Comparison of ENCODE assay signal across 1 cellular context in the genomic region with DNA sequence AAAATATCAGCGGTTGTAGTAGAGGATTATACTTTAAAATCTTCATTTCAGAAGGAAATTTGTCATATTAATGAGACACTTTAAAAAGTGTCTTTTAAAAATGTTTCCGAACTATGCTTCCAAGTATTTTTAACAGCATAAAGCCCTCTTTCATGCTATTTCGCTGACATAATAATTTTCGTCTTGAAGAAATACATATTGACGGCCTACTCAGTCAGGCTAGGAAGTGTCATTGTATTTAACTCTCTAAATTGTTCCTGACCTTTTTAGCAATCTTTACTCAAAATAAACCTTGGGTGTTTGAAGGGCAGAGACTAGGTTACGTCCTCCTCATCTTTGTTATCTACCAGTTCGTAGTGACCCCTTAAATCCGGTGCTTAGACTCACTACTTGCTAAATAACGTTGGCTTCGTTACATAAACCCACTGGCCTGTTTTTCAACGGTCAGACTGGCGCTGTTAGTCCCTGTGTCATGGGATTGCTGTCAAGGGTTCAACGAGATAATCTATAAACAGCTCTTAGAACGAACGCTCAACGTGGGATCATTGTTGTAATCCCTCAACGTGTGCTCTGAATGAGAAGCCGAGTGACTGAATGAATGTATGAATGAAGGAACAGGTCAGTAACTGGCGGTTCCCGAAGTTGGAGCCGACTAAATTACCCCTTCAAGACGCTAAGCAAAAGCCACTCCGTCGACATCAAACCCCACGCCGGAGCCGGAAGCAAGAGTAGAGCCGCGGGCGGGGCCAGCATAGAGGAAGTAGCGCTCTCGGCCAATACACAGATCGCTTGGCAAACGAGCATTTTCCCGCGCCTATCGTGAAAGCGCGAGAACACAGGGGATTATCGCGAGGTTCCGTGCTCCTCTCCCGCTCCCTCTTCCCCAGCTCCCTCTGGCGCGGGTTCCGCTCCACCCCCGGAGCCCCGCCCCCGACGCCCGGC.
TF ChIP-seq lines count a peak whose summit lies in the region.

No MANE protein-coding gene starts in this region.

TF ChIP-seq in HepG2, 621 proteins besides CTCF, POLR2A, EP300 and RAD21 (continues in another document):
- TF ChIP-seq CAMTA2 (CRISPR knock-in tag; IDR thresholded peaks at IDR 0.05; ENCODE audit: borderline replicate concordance), result no peak
- TF ChIP-seq PCBP2 (optimal IDR thresholded peaks at IDR 0.05; ENCODE audit: low read depth, low read length, poor library complexity, severe bottlenecking), result no peak
- TF ChIP-seq ZNF329 (CRISPR knock-in tag; IDR thresholded peaks at IDR 0.05; ENCODE audit: low read depth), result no peak
- TF ChIP-seq ZSCAN21 (CRISPR knock-in tag; IDR thresholded peaks at IDR 0.05; ENCODE audit: borderline replicate concordance), result no peak; the same call in 1 of the 2 replicates
- no peak for TF ChIP-seq SYNCRIP (IDR thresholded peaks at IDR 0.05; ENCODE audit: insufficient read depth, low read depth, low read length)
- TF ChIP-seq, protein P1, sequence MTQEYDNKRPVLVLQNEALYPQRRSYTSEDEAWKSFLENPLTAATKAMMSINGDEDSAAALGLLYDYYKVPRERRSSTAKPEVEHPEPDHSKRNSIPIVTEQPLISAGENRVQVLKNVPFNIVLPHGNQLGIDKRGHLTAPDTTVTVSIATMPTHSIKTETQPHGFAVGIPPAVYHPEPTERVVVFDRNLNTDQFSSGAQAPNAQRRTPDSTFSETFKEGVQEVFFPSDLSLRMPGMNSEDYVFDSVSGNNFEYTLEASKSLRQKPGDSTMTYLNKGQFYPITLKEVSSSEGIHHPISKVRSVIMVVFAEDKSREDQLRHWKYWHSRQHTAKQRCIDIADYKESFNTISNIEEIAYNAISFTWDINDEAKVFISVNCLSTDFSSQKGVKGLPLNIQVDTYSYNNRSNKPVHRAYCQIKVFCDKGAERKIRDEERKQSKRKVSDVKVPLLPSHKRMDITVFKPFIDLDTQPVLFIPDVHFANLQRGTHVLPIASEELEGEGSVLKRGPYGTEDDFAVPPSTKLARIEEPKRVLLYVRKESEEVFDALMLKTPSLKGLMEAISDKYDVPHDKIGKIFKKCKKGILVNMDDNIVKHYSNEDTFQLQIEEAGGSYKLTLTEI (CRISPR knock-in tag; conservative IDR thresholded peaks at IDR 0.05), result no peak
- no peak for TF ChIP-seq PLRG1 (conservative IDR thresholded peaks at IDR 0.05)
- TF ChIP-seq KLF13 (CRISPR knock-in tag; IDR thresholded peaks at IDR 0.05), result no peak
- TF ChIP-seq, protein P2, sequence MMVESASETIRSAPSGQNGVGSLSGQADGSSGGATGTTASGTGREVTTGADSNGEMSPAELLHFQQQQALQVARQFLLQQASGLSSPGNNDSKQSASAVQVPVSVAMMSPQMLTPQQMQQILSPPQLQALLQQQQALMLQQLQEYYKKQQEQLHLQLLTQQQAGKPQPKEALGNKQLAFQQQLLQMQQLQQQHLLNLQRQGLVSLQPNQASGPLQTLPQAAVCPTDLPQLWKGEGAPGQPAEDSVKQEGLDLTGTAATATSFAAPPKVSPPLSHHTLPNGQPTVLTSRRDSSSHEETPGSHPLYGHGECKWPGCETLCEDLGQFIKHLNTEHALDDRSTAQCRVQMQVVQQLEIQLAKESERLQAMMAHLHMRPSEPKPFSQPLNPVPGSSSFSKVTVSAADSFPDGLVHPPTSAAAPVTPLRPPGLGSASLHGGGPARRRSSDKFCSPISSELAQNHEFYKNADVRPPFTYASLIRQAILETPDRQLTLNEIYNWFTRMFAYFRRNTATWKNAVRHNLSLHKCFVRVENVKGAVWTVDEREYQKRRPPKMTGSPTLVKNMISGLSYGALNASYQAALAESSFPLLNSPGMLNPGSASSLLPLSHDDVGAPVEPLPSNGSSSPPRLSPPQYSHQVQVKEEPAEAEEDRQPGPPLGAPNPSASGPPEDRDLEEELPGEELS (CRISPR knock-in tag; IDR thresholded peaks at IDR 0.05), result peak; percentile 12; the same call in 1 of the 2 replicates
- TF ChIP-seq, protein P3, sequence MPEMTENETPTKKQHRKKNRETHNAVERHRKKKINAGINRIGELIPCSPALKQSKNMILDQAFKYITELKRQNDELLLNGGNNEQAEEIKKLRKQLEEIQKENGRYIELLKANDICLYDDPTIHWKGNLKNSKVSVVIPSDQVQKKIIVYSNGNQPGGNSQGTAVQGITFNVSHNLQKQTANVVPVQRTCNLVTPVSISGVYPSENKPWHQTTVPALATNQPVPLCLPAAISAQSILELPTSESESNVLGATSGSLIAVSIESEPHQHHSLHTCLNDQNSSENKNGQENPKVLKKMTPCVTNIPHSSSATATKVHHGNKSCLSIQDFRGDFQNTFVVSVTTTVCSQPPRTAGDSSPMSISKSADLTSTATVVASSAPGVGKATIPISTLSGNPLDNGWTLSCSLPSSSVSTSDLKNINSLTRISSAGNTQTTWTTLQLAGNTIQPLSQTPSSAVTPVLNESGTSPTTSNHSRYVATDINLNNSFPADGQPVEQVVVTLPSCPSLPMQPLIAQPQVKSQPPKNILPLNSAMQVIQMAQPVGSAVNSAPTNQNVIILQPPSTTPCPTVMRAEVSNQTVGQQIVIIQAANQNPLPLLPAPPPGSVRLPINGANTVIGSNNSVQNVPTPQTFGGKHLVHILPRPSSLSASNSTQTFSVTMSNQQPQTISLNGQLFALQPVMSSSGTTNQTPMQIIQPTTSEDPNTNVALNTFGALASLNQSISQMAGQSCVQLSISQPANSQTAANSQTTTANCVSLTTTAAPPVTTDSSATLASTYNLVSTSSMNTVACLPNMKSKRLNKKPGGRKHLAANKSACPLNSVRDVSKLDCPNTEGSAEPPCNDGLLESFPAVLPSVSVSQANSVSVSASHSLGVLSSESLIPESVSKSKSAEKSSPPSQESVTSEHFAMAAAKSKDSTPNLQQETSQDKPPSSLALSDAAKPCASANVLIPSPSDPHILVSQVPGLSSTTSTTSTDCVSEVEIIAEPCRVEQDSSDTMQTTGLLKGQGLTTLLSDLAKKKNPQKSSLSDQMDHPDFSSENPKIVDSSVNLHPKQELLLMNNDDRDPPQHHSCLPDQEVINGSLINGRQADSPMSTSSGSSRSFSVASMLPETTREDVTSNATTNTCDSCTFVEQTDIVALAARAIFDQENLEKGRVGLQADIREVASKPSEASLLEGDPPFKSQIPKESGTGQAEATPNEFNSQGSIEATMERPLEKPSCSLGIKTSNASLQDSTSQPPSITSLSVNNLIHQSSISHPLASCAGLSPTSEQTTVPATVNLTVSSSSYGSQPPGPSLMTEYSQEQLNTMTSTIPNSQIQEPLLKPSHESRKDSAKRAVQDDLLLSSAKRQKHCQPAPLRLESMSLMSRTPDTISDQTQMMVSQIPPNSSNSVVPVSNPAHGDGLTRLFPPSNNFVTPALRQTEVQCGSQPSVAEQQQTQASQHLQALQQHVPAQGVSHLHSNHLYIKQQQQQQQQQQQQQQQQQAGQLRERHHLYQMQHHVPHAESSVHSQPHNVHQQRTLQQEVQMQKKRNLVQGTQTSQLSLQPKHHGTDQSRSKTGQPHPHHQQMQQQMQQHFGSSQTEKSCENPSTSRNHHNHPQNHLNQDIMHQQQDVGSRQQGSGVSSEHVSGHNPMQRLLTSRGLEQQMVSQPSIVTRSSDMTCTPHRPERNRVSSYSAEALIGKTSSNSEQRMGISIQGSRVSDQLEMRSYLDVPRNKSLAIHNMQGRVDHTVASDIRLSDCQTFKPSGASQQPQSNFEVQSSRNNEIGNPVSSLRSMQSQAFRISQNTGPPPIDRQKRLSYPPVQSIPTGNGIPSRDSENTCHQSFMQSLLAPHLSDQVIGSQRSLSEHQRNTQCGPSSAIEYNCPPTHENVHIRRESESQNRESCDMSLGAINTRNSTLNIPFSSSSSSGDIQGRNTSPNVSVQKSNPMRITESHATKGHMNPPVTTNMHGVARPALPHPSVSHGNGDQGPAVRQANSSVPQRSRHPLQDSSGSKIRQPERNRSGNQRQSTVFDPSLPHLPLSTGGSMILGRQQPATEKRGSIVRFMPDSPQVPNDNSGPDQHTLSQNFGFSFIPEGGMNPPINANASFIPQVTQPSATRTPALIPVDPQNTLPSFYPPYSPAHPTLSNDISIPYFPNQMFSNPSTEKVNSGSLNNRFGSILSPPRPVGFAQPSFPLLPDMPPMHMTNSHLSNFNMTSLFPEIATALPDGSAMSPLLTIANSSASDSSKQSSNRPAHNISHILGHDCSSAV (CRISPR knock-in tag; IDR thresholded peaks at IDR 0.05; ENCODE audit: borderline replicate concordance), result no peak
- no peak for TF ChIP-seq ZIK1 (CRISPR knock-in tag; IDR thresholded peaks at IDR 0.05; ENCODE audit: borderline replicate concordance, low read depth)
- TF ChIP-seq SMAD9 (CRISPR knock-in tag; IDR thresholded peaks at IDR 0.05), result no peak
- TF ChIP-seq NFE2L1 (CRISPR knock-in tag; IDR thresholded peaks at IDR 0.05; ENCODE audit: borderline replicate concordance), result no peak
- TF ChIP-seq SOX13 (IDR thresholded peaks at IDR 0.05), result no peak
- no peak for TF ChIP-seq SOX13 (CRISPR knock-in tag; conservative IDR thresholded peaks at IDR 0.05 in 1 of 2, IDR thresholded peaks at IDR 0.05 in 1 of 2)
- TF ChIP-seq CEBPG (CRISPR knock-in tag; IDR thresholded peaks at IDR 0.05), result no peak
- peak; percentile 73; the same call in 1 of the 2 replicates for TF ChIP-seq SPEN (CRISPR knock-in tag; IDR thresholded peaks at IDR 0.05; ENCODE audit: low read depth)
- TF ChIP-seq, protein P4, sequence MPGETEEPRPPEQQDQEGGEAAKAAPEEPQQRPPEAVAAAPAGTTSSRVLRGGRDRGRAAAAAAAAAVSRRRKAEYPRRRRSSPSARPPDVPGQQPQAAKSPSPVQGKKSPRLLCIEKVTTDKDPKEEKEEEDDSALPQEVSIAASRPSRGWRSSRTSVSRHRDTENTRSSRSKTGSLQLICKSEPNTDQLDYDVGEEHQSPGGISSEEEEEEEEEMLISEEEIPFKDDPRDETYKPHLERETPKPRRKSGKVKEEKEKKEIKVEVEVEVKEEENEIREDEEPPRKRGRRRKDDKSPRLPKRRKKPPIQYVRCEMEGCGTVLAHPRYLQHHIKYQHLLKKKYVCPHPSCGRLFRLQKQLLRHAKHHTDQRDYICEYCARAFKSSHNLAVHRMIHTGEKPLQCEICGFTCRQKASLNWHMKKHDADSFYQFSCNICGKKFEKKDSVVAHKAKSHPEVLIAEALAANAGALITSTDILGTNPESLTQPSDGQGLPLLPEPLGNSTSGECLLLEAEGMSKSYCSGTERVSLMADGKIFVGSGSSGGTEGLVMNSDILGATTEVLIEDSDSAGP (CRISPR knock-in tag; IDR thresholded peaks at IDR 0.05; ENCODE audit: borderline replicate concordance), result peak; percentile 55; the same call in 1 of the 2 replicates
- TF ChIP-seq, protein P5, sequence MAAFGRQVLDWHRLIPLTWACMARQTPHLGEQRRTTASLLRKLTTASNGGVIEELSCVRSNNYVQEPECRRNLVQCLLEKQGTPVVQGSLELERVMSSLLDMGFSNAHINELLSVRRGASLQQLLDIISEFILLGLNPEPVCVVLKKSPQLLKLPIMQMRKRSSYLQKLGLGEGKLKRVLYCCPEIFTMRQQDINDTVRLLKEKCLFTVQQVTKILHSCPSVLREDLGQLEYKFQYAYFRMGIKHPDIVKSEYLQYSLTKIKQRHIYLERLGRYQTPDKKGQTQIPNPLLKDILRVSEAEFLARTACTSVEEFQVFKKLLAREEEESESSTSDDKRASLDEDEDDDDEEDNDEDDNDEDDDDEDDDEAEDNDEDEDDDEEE (CRISPR knock-in tag; IDR thresholded peaks at IDR 0.05), result no peak
- TF ChIP-seq, protein P6, sequence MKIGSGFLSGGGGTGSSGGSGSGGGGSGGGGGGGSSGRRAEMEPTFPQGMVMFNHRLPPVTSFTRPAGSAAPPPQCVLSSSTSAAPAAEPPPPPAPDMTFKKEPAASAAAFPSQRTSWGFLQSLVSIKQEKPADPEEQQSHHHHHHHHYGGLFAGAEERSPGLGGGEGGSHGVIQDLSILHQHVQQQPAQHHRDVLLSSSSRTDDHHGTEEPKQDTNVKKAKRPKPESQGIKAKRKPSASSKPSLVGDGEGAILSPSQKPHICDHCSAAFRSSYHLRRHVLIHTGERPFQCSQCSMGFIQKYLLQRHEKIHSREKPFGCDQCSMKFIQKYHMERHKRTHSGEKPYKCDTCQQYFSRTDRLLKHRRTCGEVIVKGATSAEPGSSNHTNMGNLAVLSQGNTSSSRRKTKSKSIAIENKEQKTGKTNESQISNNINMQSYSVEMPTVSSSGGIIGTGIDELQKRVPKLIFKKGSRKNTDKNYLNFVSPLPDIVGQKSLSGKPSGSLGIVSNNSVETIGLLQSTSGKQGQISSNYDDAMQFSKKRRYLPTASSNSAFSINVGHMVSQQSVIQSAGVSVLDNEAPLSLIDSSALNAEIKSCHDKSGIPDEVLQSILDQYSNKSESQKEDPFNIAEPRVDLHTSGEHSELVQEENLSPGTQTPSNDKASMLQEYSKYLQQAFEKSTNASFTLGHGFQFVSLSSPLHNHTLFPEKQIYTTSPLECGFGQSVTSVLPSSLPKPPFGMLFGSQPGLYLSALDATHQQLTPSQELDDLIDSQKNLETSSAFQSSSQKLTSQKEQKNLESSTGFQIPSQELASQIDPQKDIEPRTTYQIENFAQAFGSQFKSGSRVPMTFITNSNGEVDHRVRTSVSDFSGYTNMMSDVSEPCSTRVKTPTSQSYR (CRISPR knock-in tag; IDR thresholded peaks at IDR 0.05; ENCODE audit: borderline replicate concordance), result no peak; the same call in 1 of the 2 replicates
- no peak for TF ChIP-seq MTF1 (CRISPR knock-in tag; IDR thresholded peaks at IDR 0.05)
- TF ChIP-seq, protein P7, sequence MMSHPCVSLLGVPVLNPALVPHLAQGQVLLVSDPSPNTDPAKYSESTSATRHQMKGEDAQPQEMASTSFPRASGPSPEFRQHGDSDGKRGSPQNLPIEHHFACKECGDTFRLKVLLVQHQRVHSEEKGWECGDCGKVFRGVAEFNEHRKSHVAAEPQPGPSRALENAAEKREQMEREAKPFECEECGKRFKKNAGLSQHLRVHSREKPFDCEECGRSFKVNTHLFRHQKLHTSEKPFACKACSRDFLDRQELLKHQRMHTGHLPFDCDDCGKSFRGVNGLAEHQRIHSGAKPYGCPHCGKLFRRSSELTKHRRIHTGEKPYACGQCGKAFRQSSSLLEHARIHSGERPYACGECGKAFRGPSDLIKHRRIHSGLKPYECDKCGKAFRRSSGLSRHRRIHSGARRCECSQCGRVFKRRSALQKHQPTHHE (CRISPR knock-in tag; IDR thresholded peaks at IDR 0.05; ENCODE audit: borderline replicate concordance), result no peak
- peak; percentile 19; the same call in 1 of the 2 replicates for TF ChIP-seq FOXA3 (CRISPR knock-in tag; IDR thresholded peaks at IDR 0.05)
- no peak; the same call in 1 of the 2 replicates for TF ChIP-seq ZNF564 (CRISPR knock-in tag; IDR thresholded peaks at IDR 0.05)
- TF ChIP-seq, protein P8, sequence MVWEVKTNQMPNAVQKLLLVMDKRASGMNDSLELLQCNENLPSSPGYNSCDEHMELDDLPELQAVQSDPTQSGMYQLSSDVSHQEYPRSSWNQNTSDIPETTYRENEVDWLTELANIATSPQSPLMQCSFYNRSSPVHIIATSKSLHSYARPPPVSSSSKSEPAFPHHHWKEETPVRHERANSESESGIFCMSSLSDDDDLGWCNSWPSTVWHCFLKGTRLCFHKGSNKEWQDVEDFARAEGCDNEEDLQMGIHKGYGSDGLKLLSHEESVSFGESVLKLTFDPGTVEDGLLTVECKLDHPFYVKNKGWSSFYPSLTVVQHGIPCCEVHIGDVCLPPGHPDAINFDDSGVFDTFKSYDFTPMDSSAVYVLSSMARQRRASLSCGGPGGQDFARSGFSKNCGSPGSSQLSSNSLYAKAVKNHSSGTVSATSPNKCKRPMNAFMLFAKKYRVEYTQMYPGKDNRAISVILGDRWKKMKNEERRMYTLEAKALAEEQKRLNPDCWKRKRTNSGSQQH (CRISPR knock-in tag; IDR thresholded peaks at IDR 0.05; ENCODE audit: low read depth), result no peak; the same call in 1 of the 2 replicates
